13 cellular contexts compared by ENCODE assay signal in genomic region chr17:45705123-45706009, GRCh38.
DNase-seq lines count a peak whose midpoint lies in the region; ATAC-seq and TF ChIP-seq lines count a peak whose summit lies in the region.
"Had no signal": no experiment of that assay in that cellular context is flagged by ENCODE, and none has a peak within 500 bp of the region (broad histone marks: within the 10 kb centered on the region; RNA-seq: fewer than 3 reads in every experiment).

No MANE protein-coding gene starts in this region.

- no peaks in the 10 kb centered on the region for H3K36me3 Mint-ChIP-seq in naive thymus-derived CD8-positive, alpha-beta T cell
- H3K36me3 Mint-ChIP-seq: CD4-positive, alpha-beta memory T cell; naive B cell had no signal

- intact Hi-C loops in tibial artery (cut with DNase I; ENCODE audit: low total_unique reads): no loop called here

- H3K4me1 ChIP-seq in tibial artery: no peaks in the 10 kb centered on the region
- H3K4me1 ChIP-seq: testis had no signal

- H3K36me3 ChIP-seq in tibial artery: no peaks in the 10 kb centered on the region

- POLR2A ChIA-PET in naive thymus-derived CD8-positive, alpha-beta T cell (lab: Charles Lee): no interaction called here

- no peak for TF ChIP-seq CTCF in tibial artery (IDR thresholded peaks at IDR 0.05)

- no peak for ATAC-seq in naive thymus-derived CD8-positive, alpha-beta T cell
- ATAC-seq: GM23338 had no signal

- no peak overlapping the region for H3K27ac Mint-ChIP-seq in naive thymus-derived CD8-positive, alpha-beta T cell
- H3K27ac Mint-ChIP-seq: CD4-positive, alpha-beta memory T cell; GM23338; naive B cell had no signal

- no peak overlapping the region for H3K27ac ChIP-seq in tibial artery
- H3K27ac ChIP-seq: testis had no signal

- H3K4me1 Mint-ChIP-seq in naive thymus-derived CD8-positive, alpha-beta T cell: no peaks in the 10 kb centered on the region
- H3K4me1 Mint-ChIP-seq: CD4-positive, alpha-beta memory T cell; naive B cell had no signal

- no peak overlapping the region for H3K4me3 ChIP-seq in tibial artery
- H3K4me3 ChIP-seq: GM23338, testis had no signal

- DNase-seq in stimulated activated CD4-positive, alpha-beta T cell treated with anti-CD3 and anti-CD28 coated beads, Interleukin-4, amount 100 ng/mL, for 24 hours: peak; percentile 9
- DNase-seq in stimulated activated CD4-positive, alpha-beta T cell treated with anti-CD3 and anti-CD28 coated beads, Interleukin-2, amount 100 ng/mL, for 48 hours: no peak
- DNase-seq in SHP77 (lab: John Stamatoyannopoulos, UW) (peak; percentile 20 to 37), hepatic stellate cell (ENCODE audit: low spot score) (peak; percentile 32), tibial artery (no peak), DMS79 (lab: John Stamatoyannopoulos, UW) (no peak)
- no peak for DNase-seq in activated CD8-positive, alpha-beta memory T cell treated with anti-CD3 and anti-CD28 coated beads for 24 hours
- no peak for DNase-seq in naive thymus-derived CD8-positive, alpha-beta T cell
- DNase-seq: CD4-positive, alpha-beta memory T cell; naive B cell; NCI-H2029; testis had no signal

- H3K9me3 ChIP-seq in tibial artery: no peaks in the 10 kb centered on the region
- H3K9me3 ChIP-seq: testis had no signal

- H3K4me3 Mint-ChIP-seq in naive thymus-derived CD8-positive, alpha-beta T cell: no peak overlapping the region
- H3K4me3 Mint-ChIP-seq: CD4-positive, alpha-beta memory T cell; GM23338 had no signal

- no peaks in the 10 kb centered on the region for H3K9me3 Mint-ChIP-seq in naive thymus-derived CD8-positive, alpha-beta T cell
- H3K9me3 Mint-ChIP-seq: CD4-positive, alpha-beta memory T cell; GM23338 had no signal

- peaks cover 13 to 66% (median 43%) of the 10 kb centered on the region in 5 donors for H3K27me3 Mint-ChIP-seq in naive thymus-derived CD8-positive, alpha-beta T cell

- peaks cover 0 to 35% of the 10 kb centered on the region in 2 donors for H3K27me3 ChIP-seq in tibial artery
- H3K27me3 ChIP-seq: testis had no signal

Comparison
In these comparisons a context has a peak if more than half of its experiments do, and no peak if none do; other contexts are left out.
1. DNase-seq: peak in stimulated activated CD4-positive, alpha-beta T cell treated with anti-CD3 and anti-CD28 coated beads, Interleukin-4, amount 100 ng/mL, for 24 hours (single experiment), SHP77 (2 of 2) and hepatic stellate cell (single experiment); none in stimulated activated CD4-positive, alpha-beta T cell treated with anti-CD3 and anti-CD28 coated beads, Interleukin-2, amount 100 ng/mL, for 48 hours (0 of 2), activated CD8-positive, alpha-beta memory T cell treated with anti-CD3 and anti-CD28 coated beads for 24 hours (single experiment), tibial artery (0 of 2), naive thymus-derived CD8-positive, alpha-beta T cell (0 of 10) and DMS79 (single experiment).